In genomic region chr10:102651455-102652169, GRCh38 we compare ENCODE assay signal across 1 cellular context.
TF ChIP-seq lines count a peak whose summit lies in the region.

No MANE protein-coding gene starts in this region.

TF ChIP-seq in GM23338, 12 proteins besides CTCF, POLR2A, EP300 and RAD21 (continued from another document):
- TF ChIP-seq ZNF462 (CRISPR knock-in tag; IDR thresholded peaks at IDR 0.05) (no peak), STAT1 (IDR thresholded peaks at IDR 0.05; ENCODE audit: unreplicated experiment) (no peak), CREB1 (CRISPR knock-in tag; IDR thresholded peaks at IDR 0.05; ENCODE audit: low read depth) (no peak), NANOG (IDR thresholded peaks at IDR 0.05; ENCODE audit: borderline replicate concordance) (no peak), ZNF331 (CRISPR knock-in tag; IDR thresholded peaks at IDR 0.05; ENCODE audit: low read depth) (no peak), EZH2phosphoT487 (IDR thresholded peaks at IDR 0.05; ENCODE audit: unreplicated experiment) (no peak)
